ENCODE assay signal across 1 cellular context in the genomic region with DNA sequence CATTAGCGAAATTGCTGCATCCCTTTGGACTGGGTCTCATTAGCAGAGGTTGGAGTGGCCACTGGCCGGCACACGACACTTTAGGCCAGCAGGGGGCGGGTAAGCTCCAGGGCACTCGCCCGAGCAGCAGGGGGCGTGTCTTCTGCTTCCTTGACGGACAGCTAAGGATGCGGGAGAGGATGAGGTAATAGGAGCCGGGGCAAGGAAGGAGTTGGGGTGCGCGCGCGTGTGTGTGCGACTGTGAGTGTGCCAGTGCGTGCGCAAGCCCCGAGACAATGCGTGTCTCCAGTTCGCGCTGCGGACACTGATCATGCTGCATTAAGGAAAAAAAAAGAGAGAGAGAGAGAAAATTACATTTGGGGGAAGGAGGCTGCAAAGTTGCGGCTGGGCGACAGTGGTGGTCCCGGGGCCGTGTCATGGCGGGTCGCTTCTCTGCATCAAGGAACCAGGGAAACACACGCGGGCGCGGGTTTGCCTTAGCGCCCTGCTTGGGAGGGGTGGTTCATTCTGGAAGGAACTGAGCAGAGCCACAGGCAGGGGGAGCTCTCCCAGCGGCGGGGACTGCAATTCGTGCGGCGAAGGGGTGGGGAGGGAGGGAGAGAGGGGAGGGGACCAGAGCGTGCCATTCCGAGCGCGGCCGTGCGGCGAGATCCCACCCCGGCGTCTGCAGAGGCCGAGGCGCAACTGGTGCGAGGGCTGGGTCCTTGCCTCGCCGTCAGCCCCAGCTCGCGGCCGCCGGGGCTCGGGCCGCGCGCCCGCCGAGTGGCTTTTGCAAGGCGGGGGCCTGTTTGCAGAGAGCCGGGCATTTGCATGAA.
TF ChIP-seq lines count a peak whose summit lies in the region.

A gene (plus strand): TSS at position 625 of the 815 bp plus-strand sequence. CDS start 464 bp downstream, outside the sequence.

TF ChIP-seq in HepG2, 621 proteins besides CTCF, POLR2A, EP300 and RAD21 (continued from another document and continues in another):
- TF ChIP-seq, protein P1, sequence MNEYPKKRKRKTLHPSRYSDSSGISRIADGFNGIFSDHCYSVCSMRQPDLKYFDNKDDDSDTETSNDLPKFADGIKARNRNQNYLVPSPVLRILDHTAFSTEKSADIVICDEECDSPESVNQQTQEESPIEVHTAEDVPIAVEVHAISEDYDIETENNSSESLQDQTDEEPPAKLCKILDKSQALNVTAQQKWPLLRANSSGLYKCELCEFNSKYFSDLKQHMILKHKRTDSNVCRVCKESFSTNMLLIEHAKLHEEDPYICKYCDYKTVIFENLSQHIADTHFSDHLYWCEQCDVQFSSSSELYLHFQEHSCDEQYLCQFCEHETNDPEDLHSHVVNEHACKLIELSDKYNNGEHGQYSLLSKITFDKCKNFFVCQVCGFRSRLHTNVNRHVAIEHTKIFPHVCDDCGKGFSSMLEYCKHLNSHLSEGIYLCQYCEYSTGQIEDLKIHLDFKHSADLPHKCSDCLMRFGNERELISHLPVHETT (CRISPR knock-in tag; conservative IDR thresholded peaks at IDR 0.05): 0 out of 2 replicates have a peak, but pooled peaks have one; percentile 48
- TF ChIP-seq MTF2 (CRISPR knock-in tag; IDR thresholded peaks at IDR 0.05; ENCODE audit: borderline replicate concordance): no peak
- TF ChIP-seq NFRKB (IDR thresholded peaks at IDR 0.05): no peak
- no peak for TF ChIP-seq MXD4 (CRISPR knock-in tag; IDR thresholded peaks at IDR 0.05)
- TF ChIP-seq, protein P2, sequence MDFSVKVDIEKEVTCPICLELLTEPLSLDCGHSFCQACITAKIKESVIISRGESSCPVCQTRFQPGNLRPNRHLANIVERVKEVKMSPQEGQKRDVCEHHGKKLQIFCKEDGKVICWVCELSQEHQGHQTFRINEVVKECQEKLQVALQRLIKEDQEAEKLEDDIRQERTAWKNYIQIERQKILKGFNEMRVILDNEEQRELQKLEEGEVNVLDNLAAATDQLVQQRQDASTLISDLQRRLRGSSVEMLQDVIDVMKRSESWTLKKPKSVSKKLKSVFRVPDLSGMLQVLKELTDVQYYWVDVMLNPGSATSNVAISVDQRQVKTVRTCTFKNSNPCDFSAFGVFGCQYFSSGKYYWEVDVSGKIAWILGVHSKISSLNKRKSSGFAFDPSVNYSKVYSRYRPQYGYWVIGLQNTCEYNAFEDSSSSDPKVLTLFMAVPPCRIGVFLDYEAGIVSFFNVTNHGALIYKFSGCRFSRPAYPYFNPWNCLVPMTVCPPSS (IDR thresholded peaks at IDR 0.05): no peak
- no peak for TF ChIP-seq ZNF383 (CRISPR knock-in tag; IDR thresholded peaks at IDR 0.05; ENCODE audit: borderline replicate concordance)
- peak; percentile 45 for TF ChIP-seq SAP130 (CRISPR knock-in tag; IDR thresholded peaks at IDR 0.05; ENCODE audit: low read depth)
- peak; percentile 34 for TF ChIP-seq HNRNPLL (IDR thresholded peaks at IDR 0.05; ENCODE audit: low read depth, low read length, poor library complexity, severe bottlenecking)
- TF ChIP-seq RBM22 (optimal IDR thresholded peaks at IDR 0.05; ENCODE audit: low read length): no peak
- peak; percentile 30; the same call in 1 of the 2 replicates for TF ChIP-seq FOXO1 (CRISPR knock-in tag; IDR thresholded peaks at IDR 0.05)
- no peak for TF ChIP-seq MAF1 (CRISPR knock-in tag; IDR thresholded peaks at IDR 0.05; ENCODE audit: borderline replicate concordance)
- TF ChIP-seq, protein P3, sequence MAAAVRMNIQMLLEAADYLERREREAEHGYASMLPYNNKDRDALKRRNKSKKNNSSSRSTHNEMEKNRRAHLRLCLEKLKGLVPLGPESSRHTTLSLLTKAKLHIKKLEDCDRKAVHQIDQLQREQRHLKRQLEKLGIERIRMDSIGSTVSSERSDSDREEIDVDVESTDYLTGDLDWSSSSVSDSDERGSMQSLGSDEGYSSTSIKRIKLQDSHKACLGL (CRISPR knock-in tag; IDR thresholded peaks at IDR 0.05): no peak
- no peak for TF ChIP-seq PAWR (CRISPR knock-in tag; IDR thresholded peaks at IDR 0.05; ENCODE audit: borderline replicate concordance)
- peak; percentile 94 for TF ChIP-seq SP4 (CRISPR knock-in tag; IDR thresholded peaks at IDR 0.05)
- no peak; the same call in 1 of the 2 replicates for TF ChIP-seq ETV5 (CRISPR knock-in tag; IDR thresholded peaks at IDR 0.05; ENCODE audit: borderline replicate concordance)
- TF ChIP-seq POLR2G (IDR thresholded peaks at IDR 0.05; ENCODE audit: low read depth, low read length): no peak
- TF ChIP-seq, protein P4, sequence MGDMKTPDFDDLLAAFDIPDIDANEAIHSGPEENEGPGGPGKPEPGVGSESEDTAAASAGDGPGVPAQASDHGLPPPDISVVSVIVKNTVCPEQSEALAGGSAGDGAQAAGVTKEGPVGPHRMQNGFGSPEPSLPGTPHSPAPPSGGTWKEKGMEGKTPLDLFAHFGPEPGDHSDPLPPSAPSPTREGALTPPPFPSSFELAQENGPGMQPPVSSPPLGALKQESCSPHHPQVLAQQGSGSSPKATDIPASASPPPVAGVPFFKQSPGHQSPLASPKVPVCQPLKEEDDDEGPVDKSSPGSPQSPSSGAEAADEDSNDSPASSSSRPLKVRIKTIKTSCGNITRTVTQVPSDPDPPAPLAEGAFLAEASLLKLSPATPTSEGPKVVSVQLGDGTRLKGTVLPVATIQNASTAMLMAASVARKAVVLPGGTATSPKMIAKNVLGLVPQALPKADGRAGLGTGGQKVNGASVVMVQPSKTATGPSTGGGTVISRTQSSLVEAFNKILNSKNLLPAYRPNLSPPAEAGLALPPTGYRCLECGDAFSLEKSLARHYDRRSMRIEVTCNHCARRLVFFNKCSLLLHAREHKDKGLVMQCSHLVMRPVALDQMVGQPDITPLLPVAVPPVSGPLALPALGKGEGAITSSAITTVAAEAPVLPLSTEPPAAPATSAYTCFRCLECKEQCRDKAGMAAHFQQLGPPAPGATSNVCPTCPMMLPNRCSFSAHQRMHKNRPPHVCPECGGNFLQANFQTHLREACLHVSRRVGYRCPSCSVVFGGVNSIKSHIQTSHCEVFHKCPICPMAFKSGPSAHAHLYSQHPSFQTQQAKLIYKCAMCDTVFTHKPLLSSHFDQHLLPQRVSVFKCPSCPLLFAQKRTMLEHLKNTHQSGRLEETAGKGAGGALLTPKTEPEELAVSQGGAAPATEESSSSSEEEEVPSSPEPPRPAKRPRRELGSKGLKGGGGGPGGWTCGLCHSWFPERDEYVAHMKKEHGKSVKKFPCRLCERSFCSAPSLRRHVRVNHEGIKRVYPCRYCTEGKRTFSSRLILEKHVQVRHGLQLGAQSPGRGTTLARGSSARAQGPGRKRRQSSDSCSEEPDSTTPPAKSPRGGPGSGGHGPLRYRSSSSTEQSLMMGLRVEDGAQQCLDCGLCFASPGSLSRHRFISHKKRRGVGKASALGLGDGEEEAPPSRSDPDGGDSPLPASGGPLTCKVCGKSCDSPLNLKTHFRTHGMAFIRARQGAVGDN (CRISPR knock-in tag; IDR thresholded peaks at IDR 0.05): peak; percentile 91
- no peak for TF ChIP-seq HNRNPL (IDR thresholded peaks at IDR 0.05; ENCODE audit: low read depth, low read length)
- no peak for TF ChIP-seq ZNF205 (CRISPR knock-in tag; IDR thresholded peaks at IDR 0.05)
- TF ChIP-seq, protein P5, sequence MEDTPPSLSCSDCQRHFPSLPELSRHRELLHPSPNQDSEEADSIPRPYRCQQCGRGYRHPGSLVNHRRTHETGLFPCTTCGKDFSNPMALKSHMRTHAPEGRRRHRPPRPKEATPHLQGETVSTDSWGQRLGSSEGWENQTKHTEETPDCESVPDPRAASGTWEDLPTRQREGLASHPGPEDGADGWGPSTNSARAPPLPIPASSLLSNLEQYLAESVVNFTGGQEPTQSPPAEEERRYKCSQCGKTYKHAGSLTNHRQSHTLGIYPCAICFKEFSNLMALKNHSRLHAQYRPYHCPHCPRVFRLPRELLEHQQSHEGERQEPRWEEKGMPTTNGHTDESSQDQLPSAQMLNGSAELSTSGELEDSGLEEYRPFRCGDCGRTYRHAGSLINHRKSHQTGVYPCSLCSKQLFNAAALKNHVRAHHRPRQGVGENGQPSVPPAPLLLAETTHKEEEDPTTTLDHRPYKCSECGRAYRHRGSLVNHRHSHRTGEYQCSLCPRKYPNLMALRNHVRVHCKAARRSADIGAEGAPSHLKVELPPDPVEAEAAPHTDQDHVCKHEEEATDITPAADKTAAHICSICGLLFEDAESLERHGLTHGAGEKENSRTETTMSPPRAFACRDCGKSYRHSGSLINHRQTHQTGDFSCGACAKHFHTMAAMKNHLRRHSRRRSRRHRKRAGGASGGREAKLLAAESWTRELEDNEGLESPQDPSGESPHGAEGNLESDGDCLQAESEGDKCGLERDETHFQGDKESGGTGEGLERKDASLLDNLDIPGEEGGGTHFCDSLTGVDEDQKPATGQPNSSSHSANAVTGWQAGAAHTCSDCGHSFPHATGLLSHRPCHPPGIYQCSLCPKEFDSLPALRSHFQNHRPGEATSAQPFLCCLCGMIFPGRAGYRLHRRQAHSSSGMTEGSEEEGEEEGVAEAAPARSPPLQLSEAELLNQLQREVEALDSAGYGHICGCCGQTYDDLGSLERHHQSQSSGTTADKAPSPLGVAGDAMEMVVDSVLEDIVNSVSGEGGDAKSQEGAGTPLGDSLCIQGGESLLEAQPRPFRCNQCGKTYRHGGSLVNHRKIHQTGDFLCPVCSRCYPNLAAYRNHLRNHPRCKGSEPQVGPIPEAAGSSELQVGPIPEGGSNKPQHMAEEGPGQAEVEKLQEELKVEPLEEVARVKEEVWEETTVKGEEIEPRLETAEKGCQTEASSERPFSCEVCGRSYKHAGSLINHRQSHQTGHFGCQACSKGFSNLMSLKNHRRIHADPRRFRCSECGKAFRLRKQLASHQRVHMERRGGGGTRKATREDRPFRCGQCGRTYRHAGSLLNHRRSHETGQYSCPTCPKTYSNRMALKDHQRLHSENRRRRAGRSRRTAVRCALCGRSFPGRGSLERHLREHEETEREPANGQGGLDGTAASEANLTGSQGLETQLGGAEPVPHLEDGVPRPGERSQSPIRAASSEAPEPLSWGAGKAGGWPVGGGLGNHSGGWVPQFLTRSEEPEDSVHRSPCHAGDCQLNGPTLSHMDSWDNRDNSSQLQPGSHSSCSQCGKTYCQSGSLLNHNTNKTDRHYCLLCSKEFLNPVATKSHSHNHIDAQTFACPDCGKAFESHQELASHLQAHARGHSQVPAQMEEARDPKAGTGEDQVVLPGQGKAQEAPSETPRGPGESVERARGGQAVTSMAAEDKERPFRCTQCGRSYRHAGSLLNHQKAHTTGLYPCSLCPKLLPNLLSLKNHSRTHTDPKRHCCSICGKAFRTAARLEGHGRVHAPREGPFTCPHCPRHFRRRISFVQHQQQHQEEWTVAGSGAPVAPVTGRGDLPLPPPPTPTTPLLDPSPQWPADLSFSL (CRISPR knock-in tag; IDR thresholded peaks at IDR 0.05): no peak
- TF ChIP-seq ZNF883 (CRISPR knock-in tag; IDR thresholded peaks at IDR 0.05; ENCODE audit: not compliant biosample characterization): peak; percentile 20
- no peak for TF ChIP-seq ZNF264 (CRISPR knock-in tag; IDR thresholded peaks at IDR 0.05)
- no peak for TF ChIP-seq KLF9 (CRISPR knock-in tag; IDR thresholded peaks at IDR 0.05; ENCODE audit: low read depth)
- no peak for TF ChIP-seq JARID2 (CRISPR knock-in tag; IDR thresholded peaks at IDR 0.05; ENCODE audit: insufficient replicate concordance)
- no peak for TF ChIP-seq ZNF549 (CRISPR knock-in tag; IDR thresholded peaks at IDR 0.05)
- no peak for TF ChIP-seq ZSCAN21 (CRISPR knock-in tag; IDR thresholded peaks at IDR 0.05; ENCODE audit: borderline replicate concordance)
- TF ChIP-seq ZNF724P (CRISPR knock-in tag; IDR thresholded peaks at IDR 0.05; ENCODE audit: borderline replicate concordance): peak; percentile 60; the same call in 1 of the 2 replicates
- TF ChIP-seq MIER3 (CRISPR knock-in tag; IDR thresholded peaks at IDR 0.05; ENCODE audit: borderline replicate concordance): no peak; the same call in 1 of the 2 replicates
- TF ChIP-seq, protein P6, sequence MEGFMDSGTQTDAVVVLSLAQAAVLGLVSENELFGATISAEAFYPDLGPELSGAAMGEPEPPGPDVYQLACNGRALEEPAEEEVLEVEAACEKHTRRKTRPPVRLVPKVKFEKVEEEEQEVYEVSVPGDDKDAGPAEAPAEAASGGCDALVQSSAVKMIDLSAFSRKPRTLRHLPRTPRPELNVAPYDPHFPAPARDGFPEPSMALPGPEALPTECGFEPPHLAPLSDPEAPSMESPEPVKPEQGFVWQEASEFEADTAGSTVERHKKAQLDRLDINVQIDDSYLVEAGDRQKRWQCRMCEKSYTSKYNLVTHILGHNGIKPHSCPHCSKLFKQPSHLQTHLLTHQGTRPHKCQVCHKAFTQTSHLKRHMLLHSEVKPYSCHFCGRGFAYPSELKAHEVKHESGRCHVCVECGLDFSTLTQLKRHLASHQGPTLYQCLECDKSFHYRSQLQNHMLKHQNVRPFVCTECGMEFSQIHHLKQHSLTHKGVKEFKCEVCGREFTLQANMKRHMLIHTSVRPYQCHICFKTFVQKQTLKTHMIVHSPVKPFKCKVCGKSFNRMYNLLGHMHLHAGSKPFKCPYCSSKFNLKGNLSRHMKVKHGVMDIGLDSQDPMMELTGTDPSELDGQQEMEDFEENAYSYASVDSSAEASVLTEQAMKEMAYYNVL (CRISPR knock-in tag; IDR thresholded peaks at IDR 0.05; ENCODE audit: borderline replicate concordance): no peak
- TF ChIP-seq RBFOX2 (IDR thresholded peaks at IDR 0.05; ENCODE audit: low read depth, low read length): peak; percentile 33; the same call in 1 of the 2 replicates
- no peak for TF ChIP-seq ZNF10 (CRISPR knock-in tag; IDR thresholded peaks at IDR 0.05; ENCODE audit: borderline replicate concordance, low read depth)
- TF ChIP-seq NCOA2 (CRISPR knock-in tag; IDR thresholded peaks at IDR 0.05): no peak; the same call in 1 of the 2 replicates
- TF ChIP-seq, protein P7, sequence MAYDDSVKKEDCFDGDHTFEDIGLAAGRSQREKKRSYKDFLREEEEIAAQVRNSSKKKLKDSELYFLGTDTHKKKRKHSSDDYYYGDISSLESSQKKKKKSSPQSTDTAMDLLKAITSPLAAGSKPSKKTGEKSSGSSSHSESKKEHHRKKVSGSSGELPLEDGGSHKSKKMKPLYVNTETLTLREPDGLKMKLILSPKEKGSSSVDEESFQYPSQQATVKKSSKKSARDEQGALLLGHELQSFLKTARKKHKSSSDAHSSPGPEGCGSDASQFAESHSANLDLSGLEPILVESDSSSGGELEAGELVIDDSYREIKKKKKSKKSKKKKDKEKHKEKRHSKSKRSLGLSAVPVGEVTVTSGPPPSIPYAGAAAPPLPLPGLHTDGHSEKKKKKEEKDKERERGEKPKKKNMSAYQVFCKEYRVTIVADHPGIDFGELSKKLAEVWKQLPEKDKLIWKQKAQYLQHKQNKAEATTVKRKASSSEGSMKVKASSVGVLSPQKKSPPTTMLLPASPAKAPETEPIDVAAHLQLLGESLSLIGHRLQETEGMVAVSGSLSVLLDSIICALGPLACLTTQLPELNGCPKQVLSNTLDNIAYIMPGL (CRISPR knock-in tag; IDR thresholded peaks at IDR 0.05; ENCODE audit: borderline replicate concordance in 1 of 2, low read depth in 1 of 2): peak; percentile 51 to 62; a peak in 2 of 4 replicates
- TF ChIP-seq, protein P8, sequence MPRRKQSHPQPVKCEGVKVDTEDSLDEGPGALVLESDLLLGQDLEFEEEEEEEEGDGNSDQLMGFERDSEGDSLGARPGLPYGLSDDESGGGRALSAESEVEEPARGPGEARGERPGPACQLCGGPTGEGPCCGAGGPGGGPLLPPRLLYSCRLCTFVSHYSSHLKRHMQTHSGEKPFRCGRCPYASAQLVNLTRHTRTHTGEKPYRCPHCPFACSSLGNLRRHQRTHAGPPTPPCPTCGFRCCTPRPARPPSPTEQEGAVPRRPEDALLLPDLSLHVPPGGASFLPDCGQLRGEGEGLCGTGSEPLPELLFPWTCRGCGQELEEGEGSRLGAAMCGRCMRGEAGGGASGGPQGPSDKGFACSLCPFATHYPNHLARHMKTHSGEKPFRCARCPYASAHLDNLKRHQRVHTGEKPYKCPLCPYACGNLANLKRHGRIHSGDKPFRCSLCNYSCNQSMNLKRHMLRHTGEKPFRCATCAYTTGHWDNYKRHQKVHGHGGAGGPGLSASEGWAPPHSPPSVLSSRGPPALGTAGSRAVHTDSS (CRISPR knock-in tag; conservative IDR thresholded peaks at IDR 0.05): no peak
- TF ChIP-seq TBP (CRISPR knock-in tag; IDR thresholded peaks at IDR 0.05): no peak
- no peak for TF ChIP-seq ZNF678 (CRISPR knock-in tag; IDR thresholded peaks at IDR 0.05)
- TF ChIP-seq ZNF780A (CRISPR knock-in tag; IDR thresholded peaks at IDR 0.05): no peak
- 0 out of 2 replicates have a peak, but pooled peaks have one; percentile 69 for TF ChIP-seq ZNF564 (CRISPR knock-in tag; IDR thresholded peaks at IDR 0.05)
